In genomic region chr22:34035209-34035608, GRCh38 we compare ENCODE assay signal across 29 cellular contexts.
"Had no signal": no experiment of that assay in that cellular context is flagged by ENCODE, and none has a peak within 500 bp of the region (broad histone marks: within the 10 kb centered on the region; RNA-seq: fewer than 3 reads in every experiment).

No MANE protein-coding gene starts in this region.

- FAIRE-seq: urothelium cell line had no signal

- H3K4me1 ChIP-seq: stomach, suprapubic skin, testis, thyroid gland, tibial artery, tibial nerve, transverse colon, upper lobe of left lung, upper lobe of right lung, uterus, vagina had no signal

- H3K36me3 ChIP-seq: stomach, suprapubic skin, thoracic aorta, thyroid gland, tibial artery, tibial nerve, transverse colon, upper lobe of left lung, upper lobe of right lung, uterus, vagina had no signal

- H3K9me3 ChIP-seq: suprapubic skin, testis, thoracic aorta, thyroid gland, upper lobe of right lung, uterus, vagina had no signal

- H3K4me3 Mint-ChIP-seq: stimulated activated effector memory CD8-positive, alpha-beta T cell treated with anti-CD3 and anti-CD28 coated beads, Interleukin-12 subunit alpha, Interleukin-12 subunit beta, amount 100 ng/mL, for 72 hours; stimulated activated memory B cell treated with anti-CD40 and anti-IgM and Interleukin-4, amounts not matched to agents 10 μg/mL and 1 μg/mL and 100 μg/mL, for 72 hours; stimulated activated naive B cell treated with anti-CD40 and anti-IgM and Interleukin-4, amounts not matched to agents 10 μg/mL and 1 μg/mL and 100 μg/mL, for 72 hours; stimulated activated naive CD8-positive, alpha-beta T cell treated with anti-CD3 and anti-CD28 coated beads, Interleukin-15, amount 100 ng/mL, for 72 hours; stimulated activated naive CD8-positive, alpha-beta T cell treated with anti-CD3 and anti-CD28 coated beads, Interleukin-15, Interleukin-2, amounts not matched to agents 100 ng/mL and 50 ng/mL, for 24 hours; type B pancreatic cell had no signal

- H3K4me3 ChIP-seq: stomach, suprapubic skin, testis, thoracic aorta, thyroid gland, tibial artery, tibial nerve, transverse colon, upper lobe of left lung, upper lobe of right lung, uterus, vagina had no signal

- H3K27me3 ChIP-seq: stomach, suprapubic skin, testis, thyroid gland, tibial nerve, transverse colon, upper lobe of left lung, upper lobe of right lung, uterus, vagina had no signal

- H3K27ac ChIP-seq: stomach, suprapubic skin, testis, thoracic aorta, thyroid gland, tibial artery, tibial nerve, transverse colon, upper lobe of left lung, upper lobe of right lung, uterus, vagina had no signal

- H3K27ac Mint-ChIP-seq: stimulated activated effector memory CD8-positive, alpha-beta T cell treated with anti-CD3 and anti-CD28 coated beads, Interleukin-12 subunit alpha, Interleukin-12 subunit beta, amount 100 ng/mL, for 72 hours; stimulated activated memory B cell treated with anti-CD40 and anti-IgM and Interleukin-4, amounts not matched to agents 10 μg/mL and 1 μg/mL and 100 μg/mL, for 72 hours; stimulated activated naive B cell treated with anti-CD40 and anti-IgM and Interleukin-4, amounts not matched to agents 10 μg/mL and 1 μg/mL and 100 μg/mL, for 72 hours; stimulated activated naive CD8-positive, alpha-beta T cell treated with anti-CD3 and anti-CD28 coated beads, Interleukin-15, amount 100 ng/mL, for 72 hours; stimulated activated naive CD8-positive, alpha-beta T cell treated with anti-CD3 and anti-CD28 coated beads, Interleukin-15, Interleukin-2, amounts not matched to agents 100 ng/mL and 50 ng/mL, for 24 hours; type B pancreatic cell had no signal

- ATAC-seq: stimulated activated effector memory CD8-positive, alpha-beta T cell treated with anti-CD3 and anti-CD28 coated beads, Interleukin-12 subunit alpha, Interleukin-12 subunit beta, amount 100 ng/mL, for 72 hours; stimulated activated memory B cell treated with anti-CD40 and anti-IgM and Interleukin-4, amounts not matched to agents 10 μg/mL and 1 μg/mL and 100 μg/mL, for 72 hours; stimulated activated naive B cell treated with anti-CD40 and anti-IgM and Interleukin-4, amounts not matched to agents 10 μg/mL and 1 μg/mL and 100 μg/mL, for 72 hours; stimulated activated naive CD8-positive, alpha-beta T cell treated with anti-CD3 and anti-CD28 coated beads, Interleukin-15, amount 100 ng/mL, for 72 hours; stimulated activated naive CD8-positive, alpha-beta T cell treated with anti-CD3 and anti-CD28 coated beads, Interleukin-15, Interleukin-2, amounts not matched to agents 100 U/mL and 50 U/mL, for 24 hours; upper lobe of right lung had no signal

- H3K36me3 Mint-ChIP-seq: stimulated activated effector memory CD8-positive, alpha-beta T cell treated with anti-CD3 and anti-CD28 coated beads, Interleukin-12 subunit alpha, Interleukin-12 subunit beta, amount 100 ng/mL, for 72 hours; stimulated activated memory B cell treated with anti-CD40 and anti-IgM and Interleukin-4, amounts not matched to agents 10 μg/mL and 1 μg/mL and 100 μg/mL, for 72 hours; stimulated activated naive B cell treated with anti-CD40 and anti-IgM and Interleukin-4, amounts not matched to agents 10 μg/mL and 1 μg/mL and 100 μg/mL, for 72 hours; type B pancreatic cell had no signal

- H3K4me1 Mint-ChIP-seq: stimulated activated effector memory CD8-positive, alpha-beta T cell treated with anti-CD3 and anti-CD28 coated beads, Interleukin-12 subunit alpha, Interleukin-12 subunit beta, amount 100 ng/mL, for 72 hours; stimulated activated memory B cell treated with anti-CD40 and anti-IgM and Interleukin-4, amounts not matched to agents 10 μg/mL and 1 μg/mL and 100 μg/mL, for 72 hours; stimulated activated naive B cell treated with anti-CD40 and anti-IgM and Interleukin-4, amounts not matched to agents 10 μg/mL and 1 μg/mL and 100 μg/mL, for 72 hours; stimulated activated naive CD8-positive, alpha-beta T cell treated with anti-CD3 and anti-CD28 coated beads, Interleukin-15, amount 100 ng/mL, for 72 hours had no signal

- H3K27me3 Mint-ChIP-seq: stimulated activated naive CD8-positive, alpha-beta T cell treated with anti-CD3 and anti-CD28 coated beads, Interleukin-15, Interleukin-2, amounts not matched to agents 100 ng/mL and 50 ng/mL, for 24 hours had no signal

- DNase-seq: stimulated activated CD4-positive, alpha-beta T cell treated with anti-CD3 and anti-CD28 coated beads, Interleukin-2, amount 100 ng/mL, for 48 hours; stimulated activated CD4-positive, alpha-beta T cell treated with anti-CD3 and anti-CD28 coated beads, Interleukin-4, amount 100 ng/mL, for 1 hour; stimulated activated CD4-positive, alpha-beta T cell treated with anti-CD3 and anti-CD28 coated beads, Interleukin-4, amount 100 ng/mL, for 24 hours; stimulated activated CD4-positive, alpha-beta T cell treated with anti-CD3 and anti-CD28 coated beads, Interleukin-4, amount 100 ng/mL, for 4 hours; stimulated activated CD8-positive, alpha-beta memory T cell treated with anti-CD3 and anti-CD28 coated beads, Interleukin-4, amount 100 ng/mL, for 48 hours; stimulated activated naive B cell treated with anti-CD40 and anti-IgM and Interleukin-4, amounts not matched to agents 10 μg/mL and 1 μg/mL and 100 μg/mL, for 72 hours; stimulated activated naive CD4-positive, alpha-beta T cell; stimulated activated naive CD4-positive, alpha-beta T cell treated with Interleukin-2 at 50 U/mL for 16 hours; stimulated activated naive CD8-positive, alpha-beta T cell treated with anti-CD3 and anti-CD28 coated beads, Interleukin-15, amount 100 ng/mL, for 72 hours; stimulated activated naive CD8-positive, alpha-beta T cell treated with anti-CD3 and anti-CD28 coated beads, Interleukin-15, Interleukin-2, amounts not matched to agents 100 U/mL and 50 U/mL, for 24 hours; stomach; substantia nigra; testis; thyroid gland; tibial artery; transverse colon; trophoblast cell; upper lobe of left lung; upper lobe of right lung; uterus had no signal
